In genomic region chr17:82884341-82884871, GRCh38 we compare ENCODE assay signal across 12 cellular contexts. TPM values are rescaled to one million over a fixed set of nuclear protein-coding genes. Genes with fewer than 3 reads are reported as not detected.
DNase-seq lines count a peak whose midpoint lies in the region; ATAC-seq and TF ChIP-seq lines count a peak whose summit lies in the region.
"Had no signal": no experiment of that assay in that cellular context is flagged by ENCODE, and none has a peak within 500 bp of the region (broad histone marks: within the 10 kb centered on the region; RNA-seq: fewer than 3 reads in every experiment).

No MANE protein-coding gene starts in this region.

- CTCF ChIA-PET in HEK293 (lab: Yijun Ruan, JAX) = interaction anchor here (0.7 to 1.8 kb wide), 3 partner anchors 15 to 82 kb away, joined by 4 to 6 read pairs (median 5); no protein-coding TSS in a partner anchor

- peak; percentile 36 for DNase-seq in fibroblast of the aortic adventitia (ENCODE audit: low read depth)
- DNase-seq in gastrocnemius medialis = no peak
- DNase-seq in LoVo (ENCODE audit: low spot score) = no peak
- no peak for DNase-seq in cerebellar nuclear complex (lab: John Stamatoyannopoulos, UW)
- no peak for DNase-seq in COR-L47 (lab: John Stamatoyannopoulos, UW)
- DNase-seq: NCI-H524 had no signal

- no peaks in the 10 kb centered on the region for H3K9me3 ChIP-seq in HEK293 (ENCODE audit: control insufficient read depth, insufficient read depth, low read depth, low read length)
- H3K9me3 ChIP-seq in gastrocnemius medialis = no peaks in the 10 kb centered on the region
- H3K9me3 ChIP-seq: SJSA1 had no signal

- TF ChIP-seq CTCF in HEK293 (tag by site-specific recombination; IDR thresholded peaks at IDR 0.05) (no peak), VCaP (conservative IDR thresholded peaks at IDR 0.05) (no peak), fibroblast of the aortic adventitia (IDR thresholded peaks at IDR 0.05; ENCODE audit: insufficient read depth, low read length) (no peak), gastrocnemius medialis (IDR thresholded peaks at IDR 0.05 in 4 of 5, conservative IDR thresholded peaks at IDR 0.05 in 1 of 5) (no peak)

- no peak overlapping the region for H3K4me3 ChIP-seq in HEK293 (ENCODE audit: low read depth, low read length)
- no peak overlapping the region for H3K4me3 ChIP-seq in fibroblast of the aortic adventitia (ENCODE audit: low read depth, low read length)
- no peak overlapping the region for H3K4me3 ChIP-seq in gastrocnemius medialis
- H3K4me3 ChIP-seq: SJSA1 had no signal

- intact Hi-C loops in gastrocnemius medialis (cut with DNase I; ENCODE audit: low total_unique reads) = no loop called here

- no peak overlapping the region for H3K27ac ChIP-seq in HEK293 (ENCODE audit: extremely low read depth, low read depth, low read length)
- peak overlapping the region; percentile 99 for H3K27ac ChIP-seq in VCaP
- H3K27ac ChIP-seq in gastrocnemius medialis = peak overlapping the region in 3 of 4 donors; percentile 27 to 61 (median 60)
- H3K27ac ChIP-seq: SJSA1 had no signal

- TF ChIP-seq POLR2A in gastrocnemius medialis (IDR thresholded peaks at IDR 0.05) = no peak

- no peaks in the 10 kb centered on the region for H3K4me1 ChIP-seq in HEK293 (ENCODE audit: control insufficient read depth, insufficient read depth, low read length)
- H3K4me1 ChIP-seq in gastrocnemius medialis = peaks cover 21 to 35% of the 10 kb centered on the region in 2 donors

- H3K36me3 ChIP-seq in HEK293 (ENCODE audit: control insufficient read depth in 2 of 2, insufficient read depth in 1 of 2, low read length in 2 of 2) = peaks cover 0 to 6% of the 10 kb centered on the region in 2 experiments; a peak in 1 of 3 replicates
- no peaks in the 10 kb centered on the region for H3K36me3 ChIP-seq in gastrocnemius medialis

- POLR2A ChIA-PET in HEK293 (lab: Yijun Ruan, JAX) = interaction anchor here (0.8 to 1.5 kb wide), 2 partner anchors 12 to 21 kb away, joined by 3 read pairs; no protein-coding TSS in a partner anchor

- ATAC-seq in gastrocnemius medialis = no peak
- ATAC-seq in GM18498 (IDR thresholded peaks at IDR 0.05; ENCODE audit: unreplicated experiment) = no peak

- in situ Hi-C loops in gastrocnemius medialis (cut with MboI; ENCODE audit: low sequenced_read_pairs in 4 of 4) = no loop called here

- no peaks in the 10 kb centered on the region for H3K27me3 ChIP-seq in gastrocnemius medialis
- H3K27me3 ChIP-seq: SJSA1 had no signal

TF ChIP-seq in HEK293, 187 proteins besides CTCF, POLR2A, EP300 and RAD21:
- TF ChIP-seq ZBTB48 (tag by site-specific recombination; IDR thresholded peaks at IDR 0.05) = no peak
- no peak for TF ChIP-seq ZNF843 (tag by site-specific recombination; IDR thresholded peaks at IDR 0.05)
- no peak for TF ChIP-seq ZNF548 (tag by site-specific recombination; IDR thresholded peaks at IDR 0.05)
- TF ChIP-seq ZNF423 (tag by site-specific recombination; IDR thresholded peaks at IDR 0.05) = no peak
- no peak for TF ChIP-seq OSR2 (tag by site-specific recombination; IDR thresholded peaks at IDR 0.05)
- no peak for TF ChIP-seq TSHZ1 (tag by site-specific recombination; IDR thresholded peaks at IDR 0.05; ENCODE audit: borderline replicate concordance)
- TF ChIP-seq ZFHX2 (tag by site-specific recombination; conservative IDR thresholded peaks at IDR 0.05) = peak; percentile 39; the same call in 1 of the 2 replicates
- peak; percentile 28; the same call in 1 of the 2 replicates for TF ChIP-seq EGR2 (tag by site-specific recombination; IDR thresholded peaks at IDR 0.05; ENCODE audit: low read depth)

RNA-seq across cellular contexts. Expression of gene ZNF750, which starts 44.6 kb away (rescaled TPM):
- total RNA-seq in fibroblast of the aortic adventitia (ENCODE audit: low replicate concordance) (0.16 TPM in 1 of 2 replicates, not detected in the other), gastrocnemius medialis (10 to 100 TPM in 2 of 4 donors, 1 to 10 TPM in 2; 2.5 to 17.8 (median 11.7) TPM)
- total RNA-seq: Daoy, SJSA1, skeletal muscle tissue had no signal
